Comparison of ENCODE assay signal across 14 cellular contexts in the genomic region with DNA sequence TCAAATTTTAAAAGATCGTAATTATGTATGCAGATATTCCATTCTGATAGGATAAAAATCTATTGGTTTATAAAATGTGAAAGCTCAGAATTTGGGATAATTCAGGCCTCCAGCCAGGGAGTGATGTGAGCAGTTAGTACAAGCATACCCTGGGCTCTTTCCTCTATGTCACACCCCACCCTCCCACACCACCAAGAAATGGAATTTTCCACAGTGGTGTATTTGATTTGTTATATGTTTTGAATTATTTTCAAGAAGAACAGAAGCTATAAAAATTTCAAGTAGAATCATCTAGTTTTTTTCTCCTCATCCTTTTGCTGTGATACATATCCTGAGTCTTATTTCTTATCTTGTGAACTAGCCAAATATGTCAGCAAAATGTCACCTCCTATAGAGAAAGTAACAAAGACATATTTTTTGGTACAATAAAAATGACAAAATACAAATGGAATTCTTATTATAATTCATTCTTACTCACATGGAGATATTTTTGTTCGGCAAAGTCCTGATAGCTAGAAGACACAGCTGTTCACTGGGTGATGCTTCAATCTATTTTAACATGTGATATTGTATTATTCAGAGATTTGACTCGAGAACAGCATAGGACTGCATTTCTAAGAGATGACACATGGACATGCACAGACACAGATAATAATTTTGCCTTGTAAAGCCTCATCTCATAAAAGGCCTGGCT.
DNase-seq lines count a peak whose midpoint lies in the region; FAIRE-seq and TF ChIP-seq lines count a peak whose summit lies in the region.
"Had no signal": no experiment of that assay in that cellular context is flagged by ENCODE, and none has a peak within 500 bp of the region (broad histone marks: within the 10 kb centered on the region; RNA-seq: fewer than 3 reads in every experiment).

No MANE protein-coding gene starts in this region.

- no peaks in the 10 kb centered on the region for H3K27me3 Mint-ChIP-seq in astrocyte (ENCODE audit: low read depth, unreplicated experiment)
- H3K27me3 Mint-ChIP-seq: type B pancreatic cell had no signal

- peak overlapping the region; percentile 53 for H3K9ac ChIP-seq in astrocyte (ENCODE audit: low read length)

- peaks cover 13% of the 10 kb centered on the region for H3K4me1 Mint-ChIP-seq in astrocyte (ENCODE audit: low read depth, unreplicated experiment)

- no peaks in the 10 kb centered on the region for H3K9me3 Mint-ChIP-seq in astrocyte (ENCODE audit: unreplicated experiment)

- no peaks in the 10 kb centered on the region for H3K9me3 ChIP-seq in astrocyte (ENCODE audit: insufficient read depth, low read depth, low read length)
- H3K9me3 ChIP-seq: mucosa of descending colon had no signal

- TF ChIP-seq CTCF in astrocyte (IDR thresholded peaks at IDR 0.05; ENCODE audit: insufficient read depth, low read depth, low read length), result no peak

- no peaks in the 10 kb centered on the region for H4K20me1 ChIP-seq in astrocyte (ENCODE audit: insufficient read depth, low read length)

- no peak overlapping the region for H3K4me3 ChIP-seq in astrocyte (ENCODE audit: insufficient read depth, low read depth, low read length)
- H3K4me3 ChIP-seq: mucosa of descending colon had no signal

- peak overlapping the region; percentile 35 for H3K4me2 ChIP-seq in astrocyte (ENCODE audit: low read length)

- no peaks in the 10 kb centered on the region for H3K36me3 ChIP-seq in astrocyte (ENCODE audit: insufficient read depth, low read length)

- H3K27ac ChIP-seq in astrocyte (ENCODE audit: low read depth, low read length), result peak overlapping the region; percentile 85

- peaks cover 18% of the 10 kb centered on the region for H3K4me1 ChIP-seq in astrocyte (ENCODE audit: insufficient read depth, low read length)

- peak overlapping the region; percentile 23 for H3K27ac Mint-ChIP-seq in astrocyte (ENCODE audit: unreplicated experiment)
- H3K27ac Mint-ChIP-seq: immature natural killer cell, type B pancreatic cell had no signal

- H3K79me2 ChIP-seq in astrocyte (ENCODE audit: insufficient read depth, low read length), result no peaks in the 10 kb centered on the region

- peaks cover 3% of the 10 kb centered on the region for H3K36me3 Mint-ChIP-seq in astrocyte (ENCODE audit: low read depth, unreplicated experiment)

- no peaks in the 10 kb centered on the region for H3K27me3 ChIP-seq in astrocyte (ENCODE audit: insufficient read depth, low read length)

- no peak overlapping the region for H2AFZ ChIP-seq in astrocyte (ENCODE audit: low read depth, low read length)

- H3K4me3 Mint-ChIP-seq in astrocyte (ENCODE audit: unreplicated experiment), result no peak overlapping the region
- H3K4me3 Mint-ChIP-seq: activated T-cell treated with anti-CD3 and anti-CD28 coated beads, Interleukin-2, amount 50 U/mL, for 4 hours; immature natural killer cell; type B pancreatic cell had no signal

- FAIRE-seq in astrocyte (lab: Jason Lieb, UNC), result no peak
- FAIRE-seq: frontal cortex had no signal

- DNase-seq in GM04504 (ENCODE audit: low read depth) (peak; percentile 78), astrocyte (ENCODE audit: low read depth) (peak; percentile 74), glomerular visceral epithelial cell (ENCODE audit: extremely low spot score) (peak; percentile 19), superior temporal gyrus (ENCODE audit: extremely low spot score) (peak; percentile 42), activated gamma-delta T cell (lab: John Stamatoyannopoulos, UW) (no peak), CD1c-positive myeloid dendritic cell (ENCODE audit: extremely low spot score) (no peak), iPS-NIHi7 (ENCODE audit: extremely low spot score) (no peak)
- DNase-seq: activated CD4-positive, alpha-beta T cell treated with anti-CD3 and anti-CD28 coated beads, Interleukin-2, amount 50 U/mL, for 1 hour; activated T-cell treated with anti-CD3 and anti-CD28 coated beads, Interleukin-2, amount 50 U/mL, for 4 hours; immature natural killer cell; mucosa of descending colon; stimulated activated CD4-positive, alpha-beta T cell treated with anti-CD3 and anti-CD28 coated beads, Interleukin-1b, Interleukin-23, amount 100 ng/mL, for 48 hours had no signal

Comparison
In these comparisons a context has a peak if more than half of its experiments do, and no peak if none do; other contexts are left out.
1. DNase-seq: peak in GM04504 (single experiment), astrocyte (single experiment), glomerular visceral epithelial cell (single experiment) and superior temporal gyrus (single experiment); none in activated gamma-delta T cell (single experiment), CD1c-positive myeloid dendritic cell (single experiment) and iPS-NIHi7 (single experiment).